ENCODE assay signal across 1 cellular context in genomic region chr2:152189622-152190495, GRCh38.
TF ChIP-seq lines count a peak whose summit lies in the region.

No MANE protein-coding gene starts in this region.

TF ChIP-seq in HepG2, 621 proteins besides CTCF, POLR2A, EP300 and RAD21 (continued from another document):
- TF ChIP-seq ZBTB14 (CRISPR knock-in tag; IDR thresholded peaks at IDR 0.05): no peak
TF ChIP-seq in HepG2: peak in this region for 28.
